Comparison of ENCODE assay signal across 17 cellular contexts in genomic region chr3:9501226-9501625, GRCh38. TPM values are rescaled to one million over a fixed set of nuclear protein-coding genes. Genes with fewer than 3 reads are reported as not detected.
DNase-seq lines count a peak whose midpoint lies in the region; ATAC-seq, FAIRE-seq and TF ChIP-seq lines count a peak whose summit lies in the region.
"Had no signal": no experiment of that assay in that cellular context is flagged by ENCODE, and none has a peak within 500 bp of the region (broad histone marks: within the 10 kb centered on the region; RNA-seq: fewer than 3 reads in every experiment).

No MANE protein-coding gene starts in this region.

- H3K9ac ChIP-seq in BLaER1, result no peak overlapping the region
- no peak overlapping the region for H3K9ac ChIP-seq in astrocyte (ENCODE audit: low read length)
- no peak overlapping the region for H3K9ac ChIP-seq in neuronal stem cell (ENCODE audit: low read depth, low read length, poor library complexity)

- H3K27ac Mint-ChIP-seq in astrocyte (ENCODE audit: unreplicated experiment), result no peak overlapping the region
- H3K27ac Mint-ChIP-seq: CD4-positive, alpha-beta T cell had no signal

- H3K23ac ChIP-seq in neuronal stem cell (ENCODE audit: low read depth, low read length, poor library complexity), result peak overlapping the region; percentile 10

- no peaks in the 10 kb centered on the region for H3K36me3 Mint-ChIP-seq in astrocyte (ENCODE audit: low read depth, unreplicated experiment)

- no peak overlapping the region for H2BK12ac ChIP-seq in neuronal stem cell (ENCODE audit: low read length)

- no peak overlapping the region for H2BK120ac ChIP-seq in neuronal stem cell (ENCODE audit: low read depth, low read length)

- peak; percentile 40 for DNase-seq in HK-2 (ENCODE audit: unreplicated experiment)
- DNase-seq in astrocyte (ENCODE audit: low read depth), result peak; percentile 21
- no peak for DNase-seq in neuronal stem cell (ENCODE audit: low spot score)
- no peak for DNase-seq in RWPE1 (ENCODE audit: low spot score)
- DNase-seq in hippocampal formation (lab: John Stamatoyannopoulos, UW), result no peak
- DNase-seq: DMS153, DMS79 treated with DMSO at 0.1 percent for 48 hours had no signal

- no CpG with 5 or more reads among the region's 6 CpGs for WGBS in neuronal stem cell (ENCODE audit: extremely low coverage in 2 of 2, insufficient read length in 2 of 2, insufficient replicate concordance in 1 of 2), 2 donors

- no peak overlapping the region for H4K8ac ChIP-seq in neuronal stem cell (ENCODE audit: low read depth, low read length)

- peaks cover 34% of the 10 kb centered on the region for H3K27me3 ChIP-seq in BLaER1
- no peaks in the 10 kb centered on the region for H3K27me3 ChIP-seq in astrocyte (ENCODE audit: insufficient read depth, low read length)
- H3K27me3 ChIP-seq in neuronal stem cell (ENCODE audit: control insufficient read depth in 3 of 3, insufficient read depth in 3 of 3, low read depth in 1 of 3, low read length in 3 of 3), result peaks cover 0 to 25% (median 15%) of the 10 kb centered on the region in 3 experiments

- H4K20me1 ChIP-seq in BLaER1 (no peaks in the 10 kb centered on the region), astrocyte (ENCODE audit: insufficient read depth, low read length) (peaks cover 3% of the 10 kb centered on the region)

- POLR2A ChIA-PET in RWPE1 (lab: Yijun Ruan, JAX; ENCODE audit: low non-redundant PET), result no interaction called here

- H2BK5ac ChIP-seq in neuronal stem cell (ENCODE audit: low read length), result peak overlapping the region; percentile 83

- H3K9me3 Mint-ChIP-seq in astrocyte (ENCODE audit: unreplicated experiment), result no peaks in the 10 kb centered on the region
- H3K9me3 Mint-ChIP-seq: CD4-positive, alpha-beta T cell had no signal

- no peak overlapping the region for H2BK15ac ChIP-seq in neuronal stem cell (ENCODE audit: low read length)

- TF ChIP-seq CTCF in astrocyte (IDR thresholded peaks at IDR 0.05; ENCODE audit: insufficient read depth, low read depth, low read length), result no peak
- no peak for TF ChIP-seq CTCF in RWPE1 (conservative IDR thresholded peaks at IDR 0.05; ENCODE audit: low read depth)

- no peak overlapping the region for H3K4me3 Mint-ChIP-seq in astrocyte (ENCODE audit: unreplicated experiment)
- H3K4me3 Mint-ChIP-seq: CD4-positive, alpha-beta T cell had no signal

- no peaks in the 10 kb centered on the region for H3K79me1 ChIP-seq in neuronal stem cell (ENCODE audit: low read depth, low read length)

- H2AFZ ChIP-seq in astrocyte (ENCODE audit: low read depth, low read length) (no peak overlapping the region), neuronal stem cell (ENCODE audit: low read length) (no peak overlapping the region)

- peak overlapping the region; percentile 9; the same call in 1 of the 2 replicates for H3K4me2 ChIP-seq in BLaER1
- no peak overlapping the region for H3K4me2 ChIP-seq in astrocyte (ENCODE audit: low read length)
- no peak overlapping the region for H3K4me2 ChIP-seq in neuronal stem cell (ENCODE audit: insufficient read depth, low read length, poor library complexity, severe bottlenecking)

- no peak overlapping the region for H3K4ac ChIP-seq in neuronal stem cell (ENCODE audit: low read length)

- H3K27ac ChIP-seq in BLaER1 (no peak overlapping the region), astrocyte (ENCODE audit: low read depth, low read length) (no peak overlapping the region), neuronal stem cell (replicated peaks; ENCODE audit: low read length) (no peak overlapping the region), RWPE1 (no peak overlapping the region)
- H3K27ac ChIP-seq: BLaER1 treated with 17β-estradiol and CSF1 and Interleukin-3, amounts not matched to agents 10 nM and 100 nM had no signal

- FAIRE-seq in astrocyte (lab: Jason Lieb, UNC), result no peak
- FAIRE-seq: D721Med, GM12892, GM19239, H1, HTR-8/SVneo had no signal

- H3K18ac ChIP-seq in neuronal stem cell (ENCODE audit: low read length), result no peak overlapping the region

- H3K9me3 ChIP-seq in BLaER1 (no peaks in the 10 kb centered on the region), astrocyte (ENCODE audit: insufficient read depth, low read depth, low read length) (no peaks in the 10 kb centered on the region), neuronal stem cell (replicated peaks in 1 of 2; ENCODE audit: control insufficient read depth in 2 of 2, insufficient read depth in 1 of 2, low read depth in 1 of 2, low read length in 2 of 2) (peaks cover 0 to 2% of the 10 kb centered on the region in 2 donors)
- H3K9me3 ChIP-seq: BLaER1 treated with 17β-estradiol and CSF1 and Interleukin-3, amounts not matched to agents 10 nM and 100 nM; HAP-1 had no signal

- no peak overlapping the region for H2AK5ac ChIP-seq in neuronal stem cell (ENCODE audit: low read depth, low read length)

- CTCF ChIA-PET in RWPE1 (lab: Yijun Ruan, JAX), result interaction anchor here (0.6 kb wide), 1 partner anchor 213 kb away, joined by 3 read pairs; no protein-coding TSS in a partner anchor

- peaks cover 18% of the 10 kb centered on the region for H3K27me3 Mint-ChIP-seq in astrocyte (ENCODE audit: low read depth, unreplicated experiment)

- H4K91ac ChIP-seq in neuronal stem cell (ENCODE audit: low read depth, low read length, poor library complexity), result no peak overlapping the region

- H3K14ac ChIP-seq in neuronal stem cell (ENCODE audit: low read length), result no peak overlapping the region

- ATAC-seq in GM18511 (IDR thresholded peaks at IDR 0.05; ENCODE audit: unreplicated experiment), result no peak

- peaks cover 8% of the 10 kb centered on the region for H3K4me1 Mint-ChIP-seq in astrocyte (ENCODE audit: low read depth, unreplicated experiment)

- H3K4me1 ChIP-seq in BLaER1, result peaks cover 10% of the 10 kb centered on the region
- H3K4me1 ChIP-seq in astrocyte (ENCODE audit: insufficient read depth, low read length), result peaks cover 32% of the 10 kb centered on the region
- peaks cover 8 to 10% of the 10 kb centered on the region in 2 donors for H3K4me1 ChIP-seq in neuronal stem cell (ENCODE audit: control insufficient read depth in 2 of 2, insufficient read depth in 1 of 2, low read depth in 1 of 2, low read length in 2 of 2)
- H3K4me1 ChIP-seq: HAP-1 had no signal

- H3K79me2 ChIP-seq in astrocyte (ENCODE audit: insufficient read depth, low read length), result no peaks in the 10 kb centered on the region

- H3K36me3 ChIP-seq in BLaER1 (no peaks in the 10 kb centered on the region), astrocyte (ENCODE audit: insufficient read depth, low read length) (no peaks in the 10 kb centered on the region), neuronal stem cell (replicated peaks in 1 of 2; ENCODE audit: control insufficient read depth in 2 of 2, insufficient read depth in 2 of 2, low read length in 2 of 2) (no peaks in the 10 kb centered on the region)
- H3K36me3 ChIP-seq: BLaER1 treated with 17β-estradiol and CSF1 and Interleukin-3, amounts not matched to agents 10 nM and 100 nM; HAP-1 had no signal

- H3K4me3 ChIP-seq in BLaER1, result no peak overlapping the region
- H3K4me3 ChIP-seq in astrocyte (ENCODE audit: insufficient read depth, low read depth, low read length), result no peak overlapping the region
- no peak overlapping the region for H3K4me3 ChIP-seq in neuronal stem cell (ENCODE audit: low read length in 2 of 2)
- H3K4me3 ChIP-seq: BLaER1 treated with 17β-estradiol and CSF1 and Interleukin-3, amounts not matched to agents 10 nM and 100 nM; HAP-1 had no signal

RNA-seq across cellular contexts. Expression of gene LHFPL4, which starts 52.4 kb away (rescaled TPM):
- total RNA-seq in astrocyte, result 0.11 TPM in 1 of 2 replicates, not detected in the other
- polyA plus RNA-seq in neuronal stem cell (2013, experiment 1 of 2), result 0.64 TPM
- 0.30 TPM for polyA plus RNA-seq in neuronal stem cell (2013, experiment 2 of 2)
- total RNA-seq: CD4-positive, alpha-beta T cell had no signal

Comparison
In these comparisons a context has a peak if more than half of its experiments do, and no peak if none do; other contexts are left out.
1. DNase-seq: peak in HK-2 (single experiment) and astrocyte (single experiment); none in neuronal stem cell (single experiment), RWPE1 (single experiment) and hippocampal formation (0 of 2).